ENCODE assay signal across 21 cellular contexts in the genomic region with DNA sequence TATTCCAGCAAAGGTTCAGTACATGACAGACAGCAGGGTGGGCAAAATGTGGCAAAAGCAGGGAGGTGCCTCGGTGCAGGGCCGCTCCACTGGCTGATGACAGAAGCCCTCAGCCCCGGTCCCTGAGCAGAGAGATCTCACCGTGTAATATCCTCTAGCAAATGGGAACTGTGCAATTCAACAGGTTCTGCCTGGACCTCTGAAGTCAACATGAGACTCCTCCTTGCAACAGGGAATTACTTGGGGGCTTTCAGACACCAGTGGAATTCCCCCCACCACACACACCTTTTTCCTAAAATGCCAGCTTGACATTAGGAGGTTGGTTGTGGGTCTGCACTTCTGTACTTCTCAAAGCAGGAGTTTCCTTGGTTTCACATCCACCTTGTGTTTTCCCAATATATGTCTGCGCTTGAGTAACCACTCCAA. TPM values are rescaled to one million over a fixed set of nuclear protein-coding genes. Genes with fewer than 3 reads are reported as not detected.
A peak's percentile ranks its signal among the peaks of the same experiment; 100 is the strongest.
DNase-seq lines count a peak whose midpoint lies in the region; ATAC-seq and TF ChIP-seq lines count a peak whose summit lies in the region.
"Had no signal": no experiment of that assay in that cellular context is flagged by ENCODE, and none has a peak within 500 bp of the region (broad histone marks: within the 10 kb centered on the region; RNA-seq: fewer than 3 reads in every experiment).

No MANE protein-coding gene starts in this region.

- H3K4me3 ChIP-seq in KMS-11 (IDR thresholded peaks at IDR 0.05; ENCODE audit: insufficient read depth, low read depth, low read length), result no peak overlapping the region
- H3K4me3 ChIP-seq: MG63, SK-N-MC, spleen, thoracic aorta had no signal

- peak overlapping the region; percentile 82 for H3K27ac Mint-ChIP-seq in CD4-positive, alpha-beta T cell
- no peak overlapping the region for H3K27ac Mint-ChIP-seq in activated T-helper 17 cell treated with anti-CD3 and anti-CD28 coated beads, Interleukin-2, amount 50 U/mL, for 72 hours
- peak overlapping the region; percentile 33 for H3K27ac Mint-ChIP-seq in nephron progenitor cell
- H3K27ac Mint-ChIP-seq: activated T-helper 1 cell treated with anti-CD3 and anti-CD28 coated beads, Interleukin-12 subunit alpha, Interleukin-12 subunit beta, Interleukin-2, Interleukin-4 antibody, amounts not matched to agents 30 ng/mL and 10 ng/mL and 1 ng/mL, durations not matched to agents 14 hours and 24 hours and 36 hours had no signal

- H3K4me3 Mint-ChIP-seq in CD4-positive, alpha-beta T cell, result peak overlapping the region; percentile 25
- peak overlapping the region; percentile 52 for H3K4me3 Mint-ChIP-seq in activated T-helper 17 cell treated with anti-CD3 and anti-CD28 coated beads, Interleukin-2, amount 50 U/mL, for 72 hours
- no peak overlapping the region for H3K4me3 Mint-ChIP-seq in nephron progenitor cell
- H3K4me3 Mint-ChIP-seq: activated T-helper 1 cell treated with anti-CD3 and anti-CD28 coated beads, Interleukin-12 subunit alpha, Interleukin-12 subunit beta, Interleukin-2, Interleukin-4 antibody, amounts not matched to agents 30 ng/mL and 10 ng/mL and 1 ng/mL, durations not matched to agents 14 hours and 24 hours and 36 hours; neural crest cell had no signal

- peaks cover 22% of the 10 kb centered on the region for H3K4me1 Mint-ChIP-seq in CD4-positive, alpha-beta T cell (ENCODE audit: low read depth)
- H3K4me1 Mint-ChIP-seq in activated T-helper 17 cell treated with anti-CD3 and anti-CD28 coated beads, Interleukin-2, amount 50 U/mL, for 72 hours, result peaks cover 19% of the 10 kb centered on the region
- H3K4me1 Mint-ChIP-seq in nephron progenitor cell, result peaks cover 69% of the 10 kb centered on the region

- no peak overlapping the region for H3K27ac ChIP-seq in CD4-positive, alpha-beta T cell (ENCODE audit: low read depth, low read length)
- H3K27ac ChIP-seq in KMS-11, result peak overlapping the region; percentile 83; the same call in 1 of the 2 replicates
- H3K27ac ChIP-seq: SK-N-MC, thoracic aorta had no signal

- ATAC-seq in CD4-positive, alpha-beta T cell (ENCODE audit: poor library complexity), result no peak
- no peak for ATAC-seq in activated T-helper 17 cell treated with anti-CD3 and anti-CD28 coated beads, Interleukin-2, amount 50 U/mL, for 72 hours (replicated peaks)
- ATAC-seq in GM18861 (IDR thresholded peaks at IDR 0.05; ENCODE audit: unreplicated experiment) (no peak), HG03135 (IDR thresholded peaks at IDR 0.05; ENCODE audit: unreplicated experiment) (no peak)

- H2AFZ ChIP-seq in KMS-11 (ENCODE audit: low read depth), result no peak overlapping the region

- H3K79me2 ChIP-seq in KMS-11 (ENCODE audit: insufficient read depth, low read depth), result peaks cover 51% of the 10 kb centered on the region

- POLR2A ChIA-PET in CD4-positive, alpha-beta T cell (lab: Charles Lee), result no interaction called here

- no peaks in the 10 kb centered on the region for H3K36me3 Mint-ChIP-seq in CD4-positive, alpha-beta T cell (ENCODE audit: low read depth)
- no peaks in the 10 kb centered on the region for H3K36me3 Mint-ChIP-seq in activated T-helper 17 cell treated with anti-CD3 and anti-CD28 coated beads, Interleukin-2, amount 50 U/mL, for 72 hours (ENCODE audit: low read depth)
- H3K36me3 Mint-ChIP-seq in nephron progenitor cell (ENCODE audit: low read depth), result peaks cover 19% of the 10 kb centered on the region

- no peaks in the 10 kb centered on the region for H3K27me3 Mint-ChIP-seq in CD4-positive, alpha-beta T cell
- no peaks in the 10 kb centered on the region for H3K27me3 Mint-ChIP-seq in activated T-helper 17 cell treated with anti-CD3 and anti-CD28 coated beads, Interleukin-2, amount 50 U/mL, for 72 hours
- H3K27me3 Mint-ChIP-seq in nephron progenitor cell (ENCODE audit: low read depth, poor library complexity), result no peaks in the 10 kb centered on the region

- H3K9ac ChIP-seq in KMS-11, result peak overlapping the region; percentile 2; the same call in 1 of the 2 replicates

- no peaks in the 10 kb centered on the region for H4K20me1 ChIP-seq in KMS-11 (ENCODE audit: insufficient read depth)

- peaks cover 63% of the 10 kb centered on the region for H3K4me1 ChIP-seq in KMS-11 (ENCODE audit: low read depth, poor library complexity, severe bottlenecking)

- H3K27me3 ChIP-seq in CD4-positive, alpha-beta T cell (ENCODE audit: control insufficient read depth, insufficient read depth, low read length), result no peaks in the 10 kb centered on the region
- no peaks in the 10 kb centered on the region for H3K27me3 ChIP-seq in KMS-11 (ENCODE audit: insufficient read depth, low read depth)
- H3K27me3 ChIP-seq: MG63, spleen had no signal

- no peaks in the 10 kb centered on the region for H3K9me3 ChIP-seq in CD4-positive, alpha-beta T cell (ENCODE audit: control insufficient read depth, low read length)
- H3K9me3 ChIP-seq: MG63, spleen, thoracic aorta had no signal

- intact Hi-C loops in CD4-positive, alpha-beta T cell (cut with DNase I, micrococcal nuclease), result loop anchor here (2.0 to 5.0 kb wide), 3 partner anchors 51 to 191 kb away; partner anchors contain the start of gene SPRED2 (in 1 of the 2)

- H3K9me3 Mint-ChIP-seq in CD4-positive, alpha-beta T cell, result no peaks in the 10 kb centered on the region
- H3K9me3 Mint-ChIP-seq in activated T-helper 17 cell treated with anti-CD3 and anti-CD28 coated beads, Interleukin-2, amount 50 U/mL, for 72 hours, result no peaks in the 10 kb centered on the region
- no peaks in the 10 kb centered on the region for H3K9me3 Mint-ChIP-seq in nephron progenitor cell
- H3K9me3 Mint-ChIP-seq: activated T-helper 1 cell treated with anti-CD3 and anti-CD28 coated beads, Interleukin-12 subunit alpha, Interleukin-12 subunit beta, Interleukin-2, Interleukin-4 antibody, amounts not matched to agents 30 ng/mL and 10 ng/mL and 1 ng/mL, durations not matched to agents 14 hours and 24 hours and 36 hours; neural crest cell had no signal

- peak overlapping the region; percentile 77 for H3K4me2 ChIP-seq in KMS-11

- TF ChIP-seq CTCF in CD4-positive, alpha-beta T cell (IDR thresholded peaks at IDR 0.05), result no peak
- TF ChIP-seq CTCF in KMS-11 (conservative IDR thresholded peaks at IDR 0.05; ENCODE audit: low read depth, low read length), result no peak
- TF ChIP-seq CTCF in nephron progenitor cell (IDR thresholded peaks at IDR 0.05), result no peak

- CTCF ChIA-PET in CD4-positive, alpha-beta T cell (lab: Charles Lee), result no interaction called here

- H3K36me3 ChIP-seq in KMS-11 (ENCODE audit: insufficient read depth), result no peaks in the 10 kb centered on the region
- H3K36me3 ChIP-seq: MG63, spleen, thoracic aorta had no signal

- DNase-seq in CD4-positive, alpha-beta T cell, result no peak
- DNase-seq in nephron progenitor cell (no peak), foreskin melanocyte (no peak)
- no peak for DNase-seq in activated naive CD4-positive, alpha-beta T cell treated with Interleukin-2 at 50 U/mL for 16 hours
- DNase-seq: activated CD4-positive, alpha-beta T cell treated with anti-CD3 and anti-CD28 coated beads for 1 hour; dermis blood vessel endothelial cell; H7; MG63; NCI-H1694 treated with DMSO at 0.1 percent for 48 hours; NCI-H748 treated with DMSO at 0.1 percent for 48 hours; spleen; stimulated activated CD8-positive, alpha-beta memory T cell treated with anti-CD3 and anti-CD28 coated beads, Interleukin-4, amount 100 ng/mL, for 48 hours; T-helper 9 cell had no signal

RNA-seq across cellular contexts. Expression of gene SPRED2, which starts 50.8 kb away (rescaled TPM):
- total RNA-seq in CD4-positive, alpha-beta T cell, result 1 to 10 TPM; 2.5 to 2.8 TPM
- total RNA-seq in activated T-helper 17 cell treated with anti-CD3 and anti-CD28 coated beads, Interleukin-2, amount 50 U/mL, for 72 hours, result 1 to 10 TPM; 5.6 to 9.6 TPM
